Comparison of ENCODE assay signal across 10 cellular contexts in the genomic region with DNA sequence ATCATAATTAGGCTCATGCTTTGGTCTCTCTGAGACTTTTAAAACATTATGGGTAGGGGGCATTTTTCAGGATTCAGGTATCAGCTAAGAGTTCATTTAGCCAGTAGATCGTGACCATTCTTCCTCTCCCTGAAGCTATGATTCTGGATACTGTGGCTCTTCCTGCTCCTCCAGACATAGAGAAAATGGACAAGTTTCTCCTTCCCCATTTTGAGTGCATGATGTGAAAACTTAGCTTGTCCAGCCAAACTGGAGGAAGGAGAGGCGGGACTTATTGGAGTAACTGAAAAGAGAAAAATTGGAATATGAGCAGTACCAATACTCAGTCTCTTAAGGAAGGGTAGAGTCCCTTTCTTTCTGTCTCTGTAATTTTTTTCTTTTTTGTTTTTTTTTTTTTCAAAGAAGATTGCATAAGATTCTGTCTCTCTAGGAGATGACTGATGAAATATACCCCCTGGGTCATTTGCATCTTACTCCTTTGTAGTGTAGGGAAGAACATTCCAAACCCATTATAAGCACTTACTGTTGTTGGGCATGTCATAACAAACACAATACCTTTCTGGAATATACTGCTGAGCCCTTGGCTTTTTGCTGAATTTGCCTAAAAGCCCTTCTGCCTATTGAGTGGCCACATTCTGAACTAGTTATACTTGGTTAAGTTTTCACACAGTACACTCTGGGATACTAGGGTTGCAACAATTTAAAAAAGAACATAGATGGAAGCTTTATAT.
DNase-seq lines count a peak whose midpoint lies in the region; ATAC-seq, FAIRE-seq and TF ChIP-seq lines count a peak whose summit lies in the region.
"Had no signal": no experiment of that assay in that cellular context is flagged by ENCODE, and none has a peak within 500 bp of the region (broad histone marks: within the 10 kb centered on the region; RNA-seq: fewer than 3 reads in every experiment).

No MANE protein-coding gene starts in this region.

- FAIRE-seq in keratinocyte (lab: Jason Lieb, UNC): peak; percentile 89

- H4K20me1 ChIP-seq in keratinocyte (ENCODE audit: control insufficient read depth, extremely low read depth, insufficient read depth, low read length): no peaks in the 10 kb centered on the region

- dilution Hi-C loops in keratinocyte (cut with MboI; ENCODE audit: extremely low pct_ligation_motif_present, low sequenced_read_pairs): no loop called here

- no peaks in the 10 kb centered on the region for H3K36me3 ChIP-seq in HUES64 (ENCODE audit: insufficient read depth, low read length)
- no peaks in the 10 kb centered on the region for H3K36me3 ChIP-seq in breast epithelium
- H3K36me3 ChIP-seq in keratinocyte (ENCODE audit: control insufficient read depth in 2 of 2, extremely low read depth in 1 of 2, insufficient read depth in 2 of 2, low read length in 2 of 2): no peaks in the 10 kb centered on the region
- no peaks in the 10 kb centered on the region for H3K36me3 ChIP-seq in sigmoid colon
- H3K36me3 ChIP-seq: ovary had no signal

- no peak overlapping the region for H3K9ac ChIP-seq in HUES64 (ENCODE audit: low read depth, low read length)
- H3K9ac ChIP-seq in keratinocyte (ENCODE audit: control insufficient read depth, extremely low read depth, insufficient read depth, low read length): peak overlapping the region; percentile 48

- peak overlapping the region; percentile 54; the same call in 1 of the 2 replicates for H3K27ac ChIP-seq in HUES64 (ENCODE audit: low read depth, low read length)
- H3K27ac ChIP-seq in breast epithelium: peak overlapping the region; percentile 26 to 58
- H3K27ac ChIP-seq in keratinocyte (ENCODE audit: control insufficient read depth, insufficient read depth, low read length): peak overlapping the region; percentile 88
- peak overlapping the region in 2 of 4 donors; percentile 43 to 53 for H3K27ac ChIP-seq in sigmoid colon
- H3K27ac ChIP-seq: ovary had no signal

- no peak for ATAC-seq in GM21529 (IDR thresholded peaks at IDR 0.05; ENCODE audit: unreplicated experiment)
- ATAC-seq: activated naive CD8-positive, alpha-beta T cell treated with anti-CD3 and anti-CD28 coated beads, Interleukin-2, amount 50 U/mL, for 24 hours had no signal

- H3K9me1 ChIP-seq in keratinocyte (ENCODE audit: control insufficient read depth, extremely low read depth, insufficient read depth, low read length): no peaks in the 10 kb centered on the region

- DNase-seq in AG09319 (ENCODE audit: extremely low read depth, low read depth): peak; percentile 66
- no peak for DNase-seq in breast epithelium (ENCODE audit: low spot score in 2 of 2)
- DNase-seq in keratinocyte (ENCODE audit: low read depth, low spot score): peak; percentile 70
- DNase-seq in sigmoid colon: no peak
- DNase-seq in cortex of kidney (lab: John Stamatoyannopoulos, UW): no peak
- no peak for DNase-seq in GM10266 (ENCODE audit: extremely low spot score)
- DNase-seq: activated naive CD8-positive, alpha-beta T cell treated with anti-CD3 and anti-CD28 coated beads, Interleukin-2, amount 50 U/mL, for 24 hours; ovary had no signal

- TF ChIP-seq CTCF in AG09319 (IDR thresholded peaks at IDR 0.05; ENCODE audit: low read depth, low read length): no peak
- no peak for TF ChIP-seq CTCF in breast epithelium (IDR thresholded peaks at IDR 0.05)
- TF ChIP-seq CTCF in keratinocyte (optimal IDR thresholded peaks at IDR 0.05 in 1 of 3, IDR thresholded peaks at IDR 0.05 in 1 of 3, conservative IDR thresholded peaks at IDR 0.05 in 1 of 3; ENCODE audit: extremely low read depth in 1 of 3, insufficient read depth in 2 of 3, low read length in 3 of 3): no peak
- TF ChIP-seq CTCF in sigmoid colon (IDR thresholded peaks at IDR 0.05): no peak
- no peak for TF ChIP-seq CTCF in GM10266 (IDR thresholded peaks at IDR 0.05; ENCODE audit: control insufficient read depth, insufficient read depth, low read depth, missing control alignments)

- H3K27me3 ChIP-seq in HUES64 (ENCODE audit: insufficient read depth, low read length): no peaks in the 10 kb centered on the region
- H3K27me3 ChIP-seq in breast epithelium: no peaks in the 10 kb centered on the region
- H3K27me3 ChIP-seq in keratinocyte (ENCODE audit: control insufficient read depth, extremely low read depth, insufficient read depth, low read length): no peaks in the 10 kb centered on the region
- H3K27me3 ChIP-seq in sigmoid colon: no peaks in the 10 kb centered on the region
- H3K27me3 ChIP-seq: ovary had no signal

- intact Hi-C loops in breast epithelium (cut with DNase I; ENCODE audit: low total_unique reads) (no loop called here), sigmoid colon (cut with DNase I) (no loop called here)

- TF ChIP-seq EP300 in sigmoid colon (IDR thresholded peaks at IDR 0.05): no peak

- H3K9me3 ChIP-seq in HUES64 (ENCODE audit: insufficient read depth, low read depth, low read length) (no peaks in the 10 kb centered on the region), breast epithelium (no peaks in the 10 kb centered on the region), keratinocyte (ENCODE audit: control insufficient read depth, low read depth, low read length) (no peaks in the 10 kb centered on the region), sigmoid colon (no peaks in the 10 kb centered on the region)
- H3K9me3 ChIP-seq: ovary had no signal

- H3K4me1 ChIP-seq in HUES64 (ENCODE audit: insufficient read depth, low read length): peaks cover 26% of the 10 kb centered on the region
- H3K4me1 ChIP-seq in breast epithelium: no peaks in the 10 kb centered on the region
- peaks cover 39% of the 10 kb centered on the region for H3K4me1 ChIP-seq in keratinocyte (ENCODE audit: control insufficient read depth, extremely low read depth, insufficient read depth, low read length)
- H3K4me1 ChIP-seq in sigmoid colon: peaks cover 0 to 53% (median 50%) of the 10 kb centered on the region in 4 donors

- no peaks in the 10 kb centered on the region for H3K79me2 ChIP-seq in keratinocyte (ENCODE audit: control insufficient read depth, insufficient read depth, low read length)

- H2AFZ ChIP-seq in keratinocyte (ENCODE audit: control insufficient read depth, low read length): peak overlapping the region; percentile 62

- no peak for TF ChIP-seq POLR2A in breast epithelium (IDR thresholded peaks at IDR 0.05)
- TF ChIP-seq POLR2A in sigmoid colon (IDR thresholded peaks at IDR 0.05): no peak

- H3K4me3 ChIP-seq in HUES64 (ENCODE audit: low read length) (no peak overlapping the region), breast epithelium (no peak overlapping the region), keratinocyte (ENCODE audit: control insufficient read depth in 2 of 3, extremely low read depth in 1 of 3, insufficient read depth in 2 of 3, low read depth in 1 of 3, low read length in 3 of 3) (no peak overlapping the region), sigmoid colon (no peak overlapping the region)
- H3K4me3 ChIP-seq: ovary had no signal

- WGBS in HUES64: 83% methylated on average over 2 of the region's 2 CpGs
- WGBS in sigmoid colon, 2 donors: 89 to 96% methylated on average over 2 of the region's 2 CpGs

- peak overlapping the region; percentile 90 for H3K4me2 ChIP-seq in keratinocyte (ENCODE audit: control insufficient read depth, extremely low read depth, insufficient read depth, low read depth, low read length)

Comparison
In these comparisons a context has a peak if more than half of its experiments do, and no peak if none do; other contexts are left out.
1. DNase-seq: peak in AG09319 (single experiment) and keratinocyte (single experiment); none in breast epithelium (0 of 2), sigmoid colon (single experiment), cortex of kidney (single experiment) and GM10266 (single experiment).